ENCODE assay signal across 9 cellular contexts in genomic region chrY:9320996-9321395, GRCh38. TPM values are rescaled to one million over a fixed set of nuclear protein-coding genes. Genes with fewer than 3 reads are reported as not detected.
"Had no signal": no experiment of that assay in that cellular context is flagged by ENCODE, and none has a peak within 500 bp of the region (broad histone marks: within the 10 kb centered on the region; RNA-seq: fewer than 3 reads in every experiment).

No MANE protein-coding gene starts in this region.

- H3K9me3 ChIP-seq: HAP-1 had no signal

- H3K27ac ChIP-seq: HL-60, KMS-11 had no signal

- H3K4me3 ChIP-seq: HAP-1 had no signal

- H3K4me1 ChIP-seq: HAP-1 had no signal

- ATAC-seq: HepG2 had no signal

- DNase-seq: GOT3, H7, KBM-7 had no signal

- H3K36me3 ChIP-seq: HAP-1 had no signal

RNA-seq across cellular contexts. Expression of gene TSPY4, which starts 16.3 kb away (rescaled TPM):
- total RNA-seq: H7, HepG2, HT1080 had no signal

RNA-seq across cellular contexts. Expression of gene TSPY8, which starts 36.6 kb away (rescaled TPM):
- total RNA-seq: H4, H7, HepG2, HT1080 had no signal
